Comparison of ENCODE assay signal across 1 cellular context in the genomic region with DNA sequence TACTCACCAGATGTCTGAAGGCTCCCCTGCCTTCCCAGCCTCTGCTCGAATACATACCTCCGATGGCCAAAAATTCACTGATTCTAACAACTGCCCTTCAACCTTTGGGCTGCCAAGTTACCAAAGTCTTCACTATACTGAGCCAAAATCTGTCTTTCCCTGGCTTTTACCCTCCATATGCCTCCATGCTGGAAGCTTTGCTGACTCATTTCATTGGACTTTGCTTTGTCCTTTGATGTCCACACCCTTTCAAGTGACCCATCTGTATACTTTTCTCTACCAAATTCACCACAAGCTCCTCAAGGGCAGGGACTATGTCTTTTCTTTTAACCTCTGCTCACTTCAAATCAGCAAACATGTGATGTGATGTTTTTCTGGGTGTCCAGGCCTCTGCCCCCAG.
TF ChIP-seq lines count a peak whose summit lies in the region.

No MANE protein-coding gene starts in this region.

TF ChIP-seq in IMR-90, 13 proteins besides CTCF, POLR2A, EP300 and RAD21 (continued from another document):
- TF ChIP-seq CEBPB (IDR thresholded peaks at IDR 0.05; ENCODE audit: low read depth, low read length) (no peak), MXI1 (IDR thresholded peaks at IDR 0.05; ENCODE audit: borderline replicate concordance, low read depth, low read length) (no peak), SMC3 (IDR thresholded peaks at IDR 0.05; ENCODE audit: low read depth, low read length) (no peak), RFX5 (IDR thresholded peaks at IDR 0.05; ENCODE audit: low read depth, low read length) (no peak), CHD1 (IDR thresholded peaks at IDR 0.05; ENCODE audit: low read depth, low read length) (no peak), NFE2L2 (IDR thresholded peaks at IDR 0.05; ENCODE audit: low read depth, low read length) (no peak), FOS (IDR thresholded peaks at IDR 0.05; ENCODE audit: low read depth, low read length) (no peak), MAZ (IDR thresholded peaks at IDR 0.05; ENCODE audit: borderline replicate concordance, low read depth, low read length) (no peak)
- TF ChIP-seq, protein P1, sequence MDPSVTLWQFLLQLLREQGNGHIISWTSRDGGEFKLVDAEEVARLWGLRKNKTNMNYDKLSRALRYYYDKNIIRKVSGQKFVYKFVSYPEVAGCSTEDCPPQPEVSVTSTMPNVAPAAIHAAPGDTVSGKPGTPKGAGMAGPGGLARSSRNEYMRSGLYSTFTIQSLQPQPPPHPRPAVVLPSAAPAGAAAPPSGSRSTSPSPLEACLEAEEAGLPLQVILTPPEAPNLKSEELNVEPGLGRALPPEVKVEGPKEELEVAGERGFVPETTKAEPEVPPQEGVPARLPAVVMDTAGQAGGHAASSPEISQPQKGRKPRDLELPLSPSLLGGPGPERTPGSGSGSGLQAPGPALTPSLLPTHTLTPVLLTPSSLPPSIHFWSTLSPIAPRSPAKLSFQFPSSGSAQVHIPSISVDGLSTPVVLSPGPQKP (IDR thresholded peaks at IDR 0.05; ENCODE audit: borderline replicate concordance, low read depth, low read length), result no peak
